9 cellular contexts compared by ENCODE assay signal in genomic region chr17:7015587-7016020, GRCh38. TPM values are rescaled to one million over a fixed set of nuclear protein-coding genes. Genes with fewer than 3 reads are reported as not detected.
DNase-seq lines count a peak whose midpoint lies in the region; ATAC-seq, FAIRE-seq and TF ChIP-seq lines count a peak whose summit lies in the region.
"Had no signal": no experiment of that assay in that cellular context is flagged by ENCODE, and none has a peak within 500 bp of the region (broad histone marks: within the 10 kb centered on the region; RNA-seq: fewer than 3 reads in every experiment).

No MANE protein-coding gene starts in this region.

- peak overlapping the region; percentile 93 to 97 for H3K27ac ChIP-seq in right atrium auricular region
- peak overlapping the region; percentile 96 for H3K27ac ChIP-seq in K562 (ENCODE audit: extremely low read depth, low read depth, low read length)
- no peak overlapping the region for H3K27ac ChIP-seq in mesendoderm (ENCODE audit: low read depth, low read length)
- peak overlapping the region; percentile 96 for H3K27ac ChIP-seq in vagina

- no peaks in the 10 kb centered on the region for H3K9me1 ChIP-seq in K562 (ENCODE audit: control insufficient read depth, insufficient read depth, low read length)

- BruUV-seq in K562 (replicated peaks; lab: Mats Ljungman, UMichigan) = no TSS peak

- no peak overlapping the region for H4K8ac ChIP-seq in mesendoderm (ENCODE audit: low read depth, low read length)

- no peak overlapping the region for H3K4ac ChIP-seq in mesendoderm (ENCODE audit: low read depth, low read length)

- peaks cover 18% of the 10 kb centered on the region for H3K79me1 ChIP-seq in mesendoderm (ENCODE audit: low read length)

- FAIRE-seq in K562 (lab: Jason Lieb, UNC) = peak; percentile 67
- FAIRE-seq: endometrium had no signal

- H3K4me2 ChIP-seq in K562 (ENCODE audit: insufficient read depth, low read length) = peak overlapping the region; percentile 87
- peak overlapping the region; percentile 85 for H3K4me2 ChIP-seq in mesendoderm (ENCODE audit: low read length)

- no peak overlapping the region for H2AK5ac ChIP-seq in mesendoderm (ENCODE audit: low read length)

- CTCF ChIA-PET in K562 (lab: Yijun Ruan, JAX; ENCODE audit: low intra/inter-chr PET ratio) = no interaction called here

- H4K5ac ChIP-seq in mesendoderm (ENCODE audit: low read length) = no peak overlapping the region

- peaks cover 0 to 69% of the 10 kb centered on the region in 2 donors for H3K4me1 ChIP-seq in right atrium auricular region
- peaks cover 40 to 54% of the 10 kb centered on the region in 2 experiments for H3K4me1 ChIP-seq in K562 (replicated peaks in 1 of 2; ENCODE audit: control insufficient read depth in 2 of 2, insufficient read depth in 2 of 2, low read length in 2 of 2)
- H3K4me1 ChIP-seq in mesendoderm (ENCODE audit: control insufficient read depth, low read depth, low read length) = peaks cover 8% of the 10 kb centered on the region
- H3K4me1 ChIP-seq in vagina = peaks cover 65% of the 10 kb centered on the region

- peak overlapping the region; percentile 96 for H3K56ac ChIP-seq in mesendoderm (ENCODE audit: low read length)

- no peak overlapping the region for H2BK15ac ChIP-seq in mesendoderm (replicated peaks; ENCODE audit: low read depth)

- 17% methylated on average over 9 of the region's 16 CpGs for WGBS in K562 (ENCODE audit: insufficient coverage, low coverage, missing lambda C conversion rate)
- no CpG with 5 or more reads among the region's 16 CpGs for WGBS in mesendoderm (ENCODE audit: extremely low coverage, insufficient coverage, low lambda C conversion rate)

- H3K18ac ChIP-seq in mesendoderm (ENCODE audit: low read length) = no peak overlapping the region

- no peak for DNase-seq in right atrium auricular region (ENCODE audit: low spot score)
- no peak for DNase-seq in Right ventricle myocardium superior
- DNase-seq in K562 (ENCODE audit: extremely low read depth in 1 of 4, low spot score in 3 of 4) = peak in 2 of 4 experiments; percentile 27 to 66
- no peak for DNase-seq in mesendoderm
- no peak for DNase-seq in vagina (ENCODE audit: extremely low spot score in 2 of 2)
- DNase-seq in globus pallidus (ENCODE audit: low spot score) = no peak
- no peak for DNase-seq in putamen (ENCODE audit: low spot score)
- DNase-seq in activated CD8-positive, alpha-beta memory T cell treated with anti-CD3 and anti-CD28 coated beads, Interleukin-2, amount 50 U/mL, for 48 hours = no peak

- no peak overlapping the region for H2BK5ac ChIP-seq in mesendoderm (ENCODE audit: low read length)

- no peak for TF ChIP-seq RAD21 in K562 (CRISPR knock-in tag; conservative IDR thresholded peaks at IDR 0.05 in 1 of 2, IDR thresholded peaks at IDR 0.05 in 1 of 2)

- TF ChIP-seq CTCF in right atrium auricular region (IDR thresholded peaks at IDR 0.05) (no peak), K562 (IDR thresholded peaks at IDR 0.05 in 2 of 3, conservative IDR thresholded peaks at IDR 0.05 in 1 of 3; ENCODE audit: insufficient read depth in 2 of 3, low read depth in 1 of 3, low read length in 3 of 3) (no peak), vagina (IDR thresholded peaks at IDR 0.05) (no peak)

- TF ChIP-seq EP300 in K562 (IDR thresholded peaks at IDR 0.05; ENCODE audit: low read length) = no peak; the same call in 1 of the 2 replicates

- intact Hi-C loops in Right ventricle myocardium superior (cut with DNase I) (loop anchor here (10.0 kb wide), 1 partner anchor 829 kb away; no protein-coding TSS in a partner anchor), K562 (cut with micrococcal nuclease) (no loop called here), vagina (cut with DNase I) (no loop called here)

- no peak for TF ChIP-seq POLR2A in K562 (conservative IDR thresholded peaks at IDR 0.05)
- TF ChIP-seq POLR2A in vagina (IDR thresholded peaks at IDR 0.05) = no peak

- peak overlapping the region; percentile 76; the same call in 1 of the 2 replicates for H2AFZ ChIP-seq in K562 (ENCODE audit: low read depth, low read length)

- H4K20me1 ChIP-seq in K562 (replicated peaks; ENCODE audit: control insufficient read depth, insufficient read depth, low read length) = no peaks in the 10 kb centered on the region

- H3K9me3 ChIP-seq in right atrium auricular region (no peaks in the 10 kb centered on the region), K562 (replicated peaks; ENCODE audit: control insufficient read depth, insufficient read depth, low read depth, low read length) (no peaks in the 10 kb centered on the region), vagina (no peaks in the 10 kb centered on the region)

- H3K36me3 ChIP-seq in right atrium auricular region (peaks cover 7% of the 10 kb centered on the region), K562 (ENCODE audit: control insufficient read depth, insufficient read depth, low read length) (peaks cover 4% of the 10 kb centered on the region; the same call in 1 of the 3 replicates), mesendoderm (ENCODE audit: control insufficient read depth, insufficient read depth, low read length) (no peaks in the 10 kb centered on the region), vagina (no peaks in the 10 kb centered on the region)

- peak overlapping the region; percentile 72 to 95 for H3K4me3 ChIP-seq in right atrium auricular region
- peak overlapping the region; percentile 81 for H3K4me3 ChIP-seq in K562
- no peak overlapping the region for H3K4me3 ChIP-seq in mesendoderm (ENCODE audit: low read length)
- H3K4me3 ChIP-seq in vagina = peak overlapping the region; percentile 68 to 85

- H3K9ac ChIP-seq in K562 (ENCODE audit: insufficient read depth in 1 of 2, low read depth in 2 of 2, low read length in 2 of 2) (peak overlapping the region; percentile 67 to 93), mesendoderm (ENCODE audit: low read length) (peak overlapping the region; percentile 93)

- in situ Hi-C loops in K562 (cut with MboI) = no loop called here

- no peak overlapping the region for H2BK120ac ChIP-seq in mesendoderm (ENCODE audit: low read depth, low read length)

- POLR2A ChIA-PET in K562 (lab: Yijun Ruan, JAX) = interaction anchor here (0.6 to 1.5 kb wide), 3 partner anchors 20 to 100 kb away, joined by 3 to 4 read pairs (median 4); partner anchors contain the start of gene SLC16A13

- H3K79me2 ChIP-seq in K562 (ENCODE audit: control insufficient read depth, insufficient read depth, low read length) = peaks cover 41% of the 10 kb centered on the region
- peaks cover 22% of the 10 kb centered on the region for H3K79me2 ChIP-seq in mesendoderm (ENCODE audit: control insufficient read depth, insufficient read depth, low read length)

- no peak for ATAC-seq in Right ventricle myocardium superior (ENCODE audit: poor library complexity)
- ATAC-seq in K562 = no peak

- H3K27me3 ChIP-seq in right atrium auricular region (no peaks in the 10 kb centered on the region), K562 (ENCODE audit: control insufficient read depth in 2 of 2, insufficient read depth in 2 of 2, low read length in 2 of 2) (no peaks in the 10 kb centered on the region), mesendoderm (ENCODE audit: insufficient read depth, low read length, poor library complexity) (no peaks in the 10 kb centered on the region), vagina (no peaks in the 10 kb centered on the region)

- H3K23ac ChIP-seq in mesendoderm (ENCODE audit: low read length) = no peak overlapping the region

RNA-seq across cellular contexts. Expression of gene RNASEK, which starts 3.2 kb away (rescaled TPM):
- total RNA-seq in right atrium auricular region (100 to 1,000 TPM; 231 to 334 TPM), Right ventricle myocardium superior (159 TPM), K562 (2014; rRNA removed) (157 and 253 TPM in 2 replicates), K562 (2014; rRNA removed; fragmentation: Illumina TruSeq; extraction: Trizol) (48.5 and 48.6 TPM in 2 replicates), K562 (2015; rRNA removed; fragmentation: Illumina TruSeq; extraction: Trizol) (132 and 136 TPM in 2 replicates), K562 (2021) (151 and 154 TPM in 2 replicates), vagina (155 TPM)
- total RNA-seq in K562 (2011; cell fraction: chromatin; rRNA removed; ENCODE audit: low replicate concordance) = 43.7 and 75.3 TPM in 2 replicates
- 103 and 119 TPM in 2 replicates for total RNA-seq in K562 (2011; cell fraction: nucleolus; rRNA removed)
- total RNA-seq in K562 (2011; cell fraction: nucleoplasm; rRNA removed) = 117 and 121 TPM in 2 replicates
- polyA plus RNA-seq in K562 (2011; rRNA removed) (58.0 and 75.0 TPM in 2 replicates), K562 (2014; fragmentation: Illumina TruSeq; extraction: Trizol) (265 and 271 TPM in 2 replicates), K562 (2014; fragmentation: Nextera tagmentation; extraction: Ambion mirVana) (100 to 1,000 TPM; 104 to 155 TPM), K562 (2014; rRNA removed) (85.3 and 157 TPM in 2 replicates)
- 94.3 and 122 TPM in 2 replicates for polyA plus RNA-seq in K562 (2011; cell fraction: cytosol; rRNA removed)
- polyA plus RNA-seq in K562 (2011; cell fraction: nucleus; rRNA removed) = 114 and 118 TPM in 2 replicates
- polyA plus RNA-seq in K562 (2012) = 247 and 326 TPM in 2 replicates
- polyA minus RNA-seq in K562 (2011; rRNA and poly(A)+ RNA removed) = 20.8 and 25.0 TPM in 2 replicates
- polyA minus RNA-seq in K562 (2011; cell fraction: cytosol; rRNA and poly(A)+ RNA removed) = 76.4 and 84.8 TPM in 2 replicates
- polyA minus RNA-seq in K562 (2011; cell fraction: nucleus; rRNA and poly(A)+ RNA removed) = 9.2 and 20.2 TPM in 2 replicates
- 250 TPM for polyA plus RNA-seq in mesendoderm (2013, experiment 1 of 2)
- 245 TPM for polyA plus RNA-seq in mesendoderm (2013, experiment 2 of 2)

RNA-seq across cellular contexts. Expression of gene BCL6B, which starts 7.2 kb away (rescaled TPM):
- total RNA-seq in right atrium auricular region (1 to 10 TPM; 6.1 to 9.2 TPM), Right ventricle myocardium superior (12.6 TPM), K562 (2014; rRNA removed) (4.7 and 5.0 TPM in 2 replicates), K562 (2014; rRNA removed; fragmentation: Illumina TruSeq; extraction: Trizol) (2.4 and 2.7 TPM in 2 replicates), K562 (2015; rRNA removed; fragmentation: Illumina TruSeq; extraction: Trizol) (3.5 and 3.6 TPM in 2 replicates), K562 (2021) (4.5 and 5.6 TPM in 2 replicates), vagina (10.1 TPM)
- 2.4 and 6.6 TPM in 2 replicates for total RNA-seq in K562 (2011; cell fraction: chromatin; rRNA removed; ENCODE audit: low replicate concordance)
- 4.7 and 6.3 TPM in 2 replicates for total RNA-seq in K562 (2011; cell fraction: nucleolus; rRNA removed)
- total RNA-seq in K562 (2011; cell fraction: nucleoplasm; rRNA removed) = 4.1 and 5.4 TPM in 2 replicates
- polyA plus RNA-seq in K562 (2011; rRNA removed) (1.9 and 3.1 TPM in 2 replicates), K562 (2014; fragmentation: Illumina TruSeq; extraction: Trizol) (3.9 and 4.1 TPM in 2 replicates), K562 (2014; fragmentation: Nextera tagmentation; extraction: Ambion mirVana) (1 to 10 TPM in 1 of 2 experiments, under 1 TPM in 1; 0.89 to 1.2 TPM), K562 (2014; rRNA removed) (3.5 and 3.6 TPM in 2 replicates)
- polyA plus RNA-seq in K562 (2011; cell fraction: cytosol; rRNA removed) = 2.8 and 2.9 TPM in 2 replicates
- polyA plus RNA-seq in K562 (2011; cell fraction: nucleus; rRNA removed) = 5.5 and 5.9 TPM in 2 replicates
- 1.9 and 4.2 TPM in 2 replicates for polyA plus RNA-seq in K562 (2012)
- polyA minus RNA-seq in K562 (2011; rRNA and poly(A)+ RNA removed) = 2.0 and 2.8 TPM in 2 replicates
- 2.7 and 3.1 TPM in 2 replicates for polyA minus RNA-seq in K562 (2011; cell fraction: cytosol; rRNA and poly(A)+ RNA removed)
- polyA minus RNA-seq in K562 (2011; cell fraction: nucleus; rRNA and poly(A)+ RNA removed) = 3.1 and 4.0 TPM in 2 replicates
- polyA plus RNA-seq in mesendoderm (2013, experiment 1 of 2) = 0.87 TPM
- 1.1 TPM for polyA plus RNA-seq in mesendoderm (2013, experiment 2 of 2)

RNA-seq across cellular contexts. Expression of gene ALOX12, which starts 19.8 kb away (rescaled TPM):
- total RNA-seq in right atrium auricular region (under 1 TPM in 1 of 2 donors, not detected in 1; 0.47 TPM), Right ventricle myocardium superior (not detected), K562 (2014; rRNA removed) (0.09 and 0.57 TPM in 2 replicates), K562 (2014; rRNA removed; fragmentation: Illumina TruSeq; extraction: Trizol) (0.18 and 0.38 TPM in 2 replicates), K562 (2015; rRNA removed; fragmentation: Illumina TruSeq; extraction: Trizol) (0.08 TPM in 1 of 2 replicates, not detected in the other), K562 (2021) (0.40 and 0.47 TPM in 2 replicates), vagina (16.0 TPM)
- total RNA-seq in K562 (2011; cell fraction: chromatin; rRNA removed; ENCODE audit: low replicate concordance) = 0.35 and 0.53 TPM in 2 replicates
- total RNA-seq in K562 (2011; cell fraction: nucleolus; rRNA removed) = 0.17 and 0.26 TPM in 2 replicates
- total RNA-seq in K562 (2011; cell fraction: nucleoplasm; rRNA removed) = 0.29 and 0.46 TPM in 2 replicates
- polyA plus RNA-seq in K562 (2011; rRNA removed) (0.31 and 1.0 TPM in 2 replicates), K562 (2014; fragmentation: Illumina TruSeq; extraction: Trizol) (0.55 and 0.60 TPM in 2 replicates), K562 (2014; fragmentation: Nextera tagmentation; extraction: Ambion mirVana) (1 to 10 TPM in 1 of 2 experiments, under 1 TPM in 1; 0.91 to 1.1 TPM), K562 (2014; rRNA removed) (0.91 and 0.98 TPM in 2 replicates)
- 0.64 and 0.65 TPM in 2 replicates for polyA plus RNA-seq in K562 (2011; cell fraction: cytosol; rRNA removed)
- 0.75 and 1.3 TPM in 2 replicates for polyA plus RNA-seq in K562 (2011; cell fraction: nucleus; rRNA removed)
- polyA plus RNA-seq in K562 (2012) = 1.3 and 6.2 TPM in 2 replicates
- polyA minus RNA-seq in K562 (2011; rRNA and poly(A)+ RNA removed) = 0.18 and 0.30 TPM in 2 replicates
- 0.48 TPM in 1 of 2 replicates, not detected in the other for polyA minus RNA-seq in K562 (2011; cell fraction: cytosol; rRNA and poly(A)+ RNA removed)
- polyA minus RNA-seq in K562 (2011; cell fraction: nucleus; rRNA and poly(A)+ RNA removed) = 0.44 TPM in 1 of 2 replicates, not detected in the other
- 0.95 TPM for polyA plus RNA-seq in mesendoderm (2013, experiment 1 of 2)
- 0.87 TPM for polyA plus RNA-seq in mesendoderm (2013, experiment 2 of 2)

RNA-seq across cellular contexts. Expression of gene SLC16A13, which starts 20.2 kb away (rescaled TPM):
- total RNA-seq in right atrium auricular region (under 1 TPM; 0.70 to 0.71 TPM), Right ventricle myocardium superior (1.6 TPM), K562 (2014; rRNA removed) (1.2 and 1.8 TPM in 2 replicates), K562 (2014; rRNA removed; fragmentation: Illumina TruSeq; extraction: Trizol) (0.19 and 0.33 TPM in 2 replicates), K562 (2015; rRNA removed; fragmentation: Illumina TruSeq; extraction: Trizol) (0.87 and 0.94 TPM in 2 replicates), K562 (2021) (4.5 and 5.6 TPM in 2 replicates), vagina (2.0 TPM)
- 4.9 and 17.0 TPM in 2 replicates for total RNA-seq in K562 (2011; cell fraction: chromatin; rRNA removed; ENCODE audit: low replicate concordance)
- 12.9 and 17.7 TPM in 2 replicates for total RNA-seq in K562 (2011; cell fraction: nucleolus; rRNA removed)
- 11.1 and 12.8 TPM in 2 replicates for total RNA-seq in K562 (2011; cell fraction: nucleoplasm; rRNA removed)
- polyA plus RNA-seq in K562 (2011; rRNA removed) (0.50 and 2.8 TPM in 2 replicates), K562 (2014; fragmentation: Illumina TruSeq; extraction: Trizol) (2.7 and 3.3 TPM in 2 replicates), K562 (2014; fragmentation: Nextera tagmentation; extraction: Ambion mirVana) (under 1 TPM; 0.04 to 0.18 TPM), K562 (2014; rRNA removed) (0.65 and 1.5 TPM in 2 replicates)
- 1.4 and 1.7 TPM in 2 replicates for polyA plus RNA-seq in K562 (2011; cell fraction: cytosol; rRNA removed)
- 4.4 and 4.5 TPM in 2 replicates for polyA plus RNA-seq in K562 (2011; cell fraction: nucleus; rRNA removed)
- 3.8 and 4.8 TPM in 2 replicates for polyA plus RNA-seq in K562 (2012)
- 1.1 and 2.6 TPM in 2 replicates for polyA minus RNA-seq in K562 (2011; rRNA and poly(A)+ RNA removed)
- 1.7 TPM in 2 replicates for polyA minus RNA-seq in K562 (2011; cell fraction: cytosol; rRNA and poly(A)+ RNA removed)
- 4.8 and 5.3 TPM in 2 replicates for polyA minus RNA-seq in K562 (2011; cell fraction: nucleus; rRNA and poly(A)+ RNA removed)
- 5.8 TPM for polyA plus RNA-seq in mesendoderm (2013, experiment 1 of 2)
- polyA plus RNA-seq in mesendoderm (2013, experiment 2 of 2) = 5.3 TPM

RNA-seq across cellular contexts. Expression of gene SLC16A11, which starts 28.3 kb away (rescaled TPM):
- 1 to 10 TPM; 1.9 to 3.4 TPM for total RNA-seq in right atrium auricular region
- 0.56 TPM for total RNA-seq in Right ventricle myocardium superior
- total RNA-seq in K562 (2011; cell fraction: chromatin; rRNA removed; ENCODE audit: low replicate concordance) = not detected in 2 replicates
- not detected in 2 replicates for total RNA-seq in K562 (2011; cell fraction: nucleolus; rRNA removed)
- total RNA-seq in K562 (2011; cell fraction: nucleoplasm; rRNA removed) = not detected in 2 replicates
- not detected in 2 replicates for total RNA-seq in K562 (2014; rRNA removed)
- not detected in 2 replicates for total RNA-seq in K562 (2014; rRNA removed; fragmentation: Illumina TruSeq; extraction: Trizol)
- total RNA-seq in K562 (2015; rRNA removed; fragmentation: Illumina TruSeq; extraction: Trizol) = not detected in 2 replicates
- not detected in 2 replicates for total RNA-seq in K562 (2021)
- not detected in 2 replicates for polyA plus RNA-seq in K562 (2011; rRNA removed)
- polyA plus RNA-seq in K562 (2011; cell fraction: cytosol; rRNA removed) = not detected in 2 replicates
- polyA plus RNA-seq in K562 (2011; cell fraction: nucleus; rRNA removed) = not detected in 2 replicates
- polyA plus RNA-seq in K562 (2012) = not detected in 2 replicates
- not detected in 2 replicates for polyA plus RNA-seq in K562 (2014; fragmentation: Illumina TruSeq; extraction: Trizol)
- not detected for polyA plus RNA-seq in K562 (2014; fragmentation: Nextera tagmentation; extraction: Ambion mirVana)
- polyA plus RNA-seq in K562 (2014; rRNA removed) = not detected in 2 replicates
- not detected in 2 replicates for polyA minus RNA-seq in K562 (2011; rRNA and poly(A)+ RNA removed)
- not detected in 2 replicates for polyA minus RNA-seq in K562 (2011; cell fraction: cytosol; rRNA and poly(A)+ RNA removed)
- not detected in 2 replicates for polyA minus RNA-seq in K562 (2011; cell fraction: nucleus; rRNA and poly(A)+ RNA removed)
- polyA plus RNA-seq in mesendoderm (2013, experiment 1 of 2) = 0.06 TPM
- polyA plus RNA-seq in mesendoderm (2013, experiment 2 of 2) = 0.03 TPM
- not detected for total RNA-seq in vagina

Comparison
In these comparisons a context has a peak if more than half of its experiments do, and no peak if none do; other contexts are left out.
1. RNA of gene ALOX12, which starts 19.8 kb away (total RNA-seq): 16.0 TPM in vagina (single experiment); 0.47 TPM in right atrium auricular region, 0.08 to 0.57 TPM in K562 and not detected in Right ventricle myocardium superior (single experiment); every median in the first group is over 10 times any median in the second.